18 cellular contexts compared by ENCODE assay signal in the genomic region with DNA sequence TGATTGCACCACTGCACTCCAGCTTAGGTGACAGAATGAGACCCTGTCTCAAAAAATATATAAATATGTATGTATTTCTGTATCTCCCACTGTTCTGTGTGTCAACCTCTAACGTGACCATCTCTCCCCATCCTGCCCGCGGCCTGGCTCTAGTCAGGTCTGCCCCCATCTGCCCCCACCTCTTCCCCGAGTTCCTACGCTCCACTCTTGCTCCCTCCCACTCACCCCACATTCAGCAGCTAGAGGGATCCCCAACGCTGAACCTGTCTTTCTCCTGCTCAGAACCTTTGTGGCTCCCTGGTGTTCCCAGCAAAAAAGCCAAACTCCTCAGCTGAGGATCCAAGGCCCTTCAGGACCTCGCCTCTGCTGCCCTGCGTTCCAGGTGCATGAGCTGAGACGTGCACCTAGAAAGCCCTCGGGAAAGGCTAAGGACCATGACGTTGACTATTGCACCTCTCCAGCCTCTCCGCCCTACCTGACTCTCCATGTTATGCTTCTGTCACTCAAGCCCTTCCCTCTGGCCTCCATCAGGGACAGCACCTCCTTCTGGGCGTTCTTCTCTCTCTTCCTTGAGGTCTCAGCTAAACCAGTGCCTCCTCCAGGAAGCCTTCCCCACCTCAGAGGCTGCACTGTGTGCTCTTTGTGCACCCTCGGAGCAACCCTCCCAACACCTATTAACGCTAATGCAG. TPM values are rescaled to one million over a fixed set of nuclear protein-coding genes. Genes with fewer than 3 reads are reported as not detected.
DNase-seq lines count a peak whose midpoint lies in the region; ATAC-seq and TF ChIP-seq lines count a peak whose summit lies in the region.
"Had no signal": no experiment of that assay in that cellular context is flagged by ENCODE, and none has a peak within 500 bp of the region (broad histone marks: within the 10 kb centered on the region; RNA-seq: fewer than 3 reads in every experiment).

No MANE protein-coding gene starts in this region.

- H3K4me1 ChIP-seq in mammary epithelial cell (ENCODE audit: insufficient read depth, low read length) (no peaks in the 10 kb centered on the region), left lung (peaks cover 0 to 12% of the 10 kb centered on the region in 2 donors)
- H3K4me1 ChIP-seq: foreskin keratinocyte had no signal

- POLR2A ChIA-PET in MCF 10A (lab: Yijun Ruan, JAX): interaction anchor here (0.7 kb wide), 1 partner anchor 254 kb away, joined by 3 read pairs; no protein-coding TSS in a partner anchor

- H3K9me3 ChIP-seq in mammary epithelial cell (replicated peaks; ENCODE audit: insufficient read depth, low read length) (no peaks in the 10 kb centered on the region), WERI-Rb-1 (ENCODE audit: severe bottlenecking) (no peaks in the 10 kb centered on the region), left lung (no peaks in the 10 kb centered on the region)
- H3K9me3 ChIP-seq: ascending aorta, prostate gland had no signal

- no peak overlapping the region for H3K9ac ChIP-seq in mammary epithelial cell (ENCODE audit: insufficient read depth, low read length)

- H3K27me3 Mint-ChIP-seq in MCF 10A (ENCODE audit: insufficient read depth, unreplicated experiment) (no peaks in the 10 kb centered on the region), HFFc6 (ENCODE audit: insufficient read depth) (peaks cover 1% of the 10 kb centered on the region; the same call in 1 of the 2 replicates)
- H3K27me3 Mint-ChIP-seq in stimulated activated naive B cell treated with anti-CD40 and anti-IgM and Interleukin-4, amounts not matched to agents 10 μg/mL and 1 μg/mL and 100 μg/mL, for 72 hours: no peaks in the 10 kb centered on the region
- H3K27me3 Mint-ChIP-seq: CD4-positive, alpha-beta memory T cell; naive thymus-derived CD4-positive, alpha-beta T cell had no signal

- ATAC-seq in left lung: peak; percentile 71
- no peak for ATAC-seq in stimulated activated naive B cell treated with anti-CD40 and anti-IgM and Interleukin-4, amounts not matched to agents 10 μg/mL and 1 μg/mL and 100 μg/mL, for 72 hours (replicated peaks)
- ATAC-seq: foreskin keratinocyte; naive thymus-derived CD4-positive, alpha-beta T cell had no signal

- TF ChIP-seq CTCF in MCF 10A (IDR thresholded peaks at IDR 0.05; ENCODE audit: unreplicated experiment) (no peak), mammary epithelial cell (conservative IDR thresholded peaks at IDR 0.05 in 1 of 2, IDR thresholded peaks at IDR 0.05 in 1 of 2; ENCODE audit: extremely low read depth in 1 of 2, insufficient read depth in 1 of 2, low read depth in 1 of 2, low read length in 2 of 2) (no peak), WERI-Rb-1 (IDR thresholded peaks at IDR 0.05; ENCODE audit: low read depth, low read length) (0 out of 2 replicates have a peak, but pooled peaks have one; percentile 14), left lung (IDR thresholded peaks at IDR 0.05) (no peak), HFFc6 (IDR thresholded peaks at IDR 0.05) (no peak)

- CTCF ChIA-PET in MCF 10A (lab: Yijun Ruan, JAX) (interaction anchor here (0.6 kb wide), 1 partner anchor 10 kb away, joined by 4 read pairs; no protein-coding TSS in a partner anchor), mammary epithelial cell (lab: Charles Lee; ENCODE audit: low non-redundant PET) (no interaction called here)

- H3K4me1 Mint-ChIP-seq in MCF 10A (ENCODE audit: insufficient read depth, unreplicated experiment) (no peaks in the 10 kb centered on the region), HFFc6 (ENCODE audit: low read depth) (no peaks in the 10 kb centered on the region)
- H3K4me1 Mint-ChIP-seq in stimulated activated naive B cell treated with anti-CD40 and anti-IgM and Interleukin-4, amounts not matched to agents 10 μg/mL and 1 μg/mL and 100 μg/mL, for 72 hours: peaks cover 40 to 69% of the 10 kb centered on the region in 2 donors

- in situ Hi-C loops in mammary epithelial cell (cut with MboI; ENCODE audit: low sequenced_read_pairs in 2 of 2): no loop called here

- H3K27ac Mint-ChIP-seq in MCF 10A (ENCODE audit: low read depth, unreplicated experiment) (peak overlapping the region; percentile 16), HFFc6 (no peak overlapping the region)
- H3K27ac Mint-ChIP-seq in stimulated activated naive B cell treated with anti-CD40 and anti-IgM and Interleukin-4, amounts not matched to agents 10 μg/mL and 1 μg/mL and 100 μg/mL, for 72 hours: peak overlapping the region; percentile 72

- H2AFZ ChIP-seq in mammary epithelial cell (ENCODE audit: low read depth, low read length): no peak overlapping the region

- 96% methylated on average over 12 of the region's 15 CpGs for WGBS in mammary epithelial cell (ENCODE audit: low coverage, missing lambda C conversion rate)

- no peak overlapping the region for H3K27ac ChIP-seq in mammary epithelial cell (ENCODE audit: insufficient read depth, low read depth, low read length)
- no peak overlapping the region for H3K27ac ChIP-seq in WERI-Rb-1
- no peak overlapping the region for H3K27ac ChIP-seq in left lung
- H3K27ac ChIP-seq: ascending aorta, foreskin keratinocyte, prostate gland had no signal

- no peaks in the 10 kb centered on the region for H4K20me1 ChIP-seq in mammary epithelial cell (ENCODE audit: insufficient read depth, low read length)

- H3K27me3 ChIP-seq in mammary epithelial cell (ENCODE audit: insufficient read depth, low read length): no peaks in the 10 kb centered on the region
- H3K27me3 ChIP-seq in WERI-Rb-1 (ENCODE audit: insufficient read depth, low read depth, severe bottlenecking): no peaks in the 10 kb centered on the region
- H3K27me3 ChIP-seq in left lung: no peaks in the 10 kb centered on the region
- H3K27me3 ChIP-seq: ascending aorta, foreskin keratinocyte had no signal

- H3K9me3 Mint-ChIP-seq in MCF 10A (ENCODE audit: unreplicated experiment) (no peaks in the 10 kb centered on the region), HFFc6 (no peaks in the 10 kb centered on the region)
- no peaks in the 10 kb centered on the region for H3K9me3 Mint-ChIP-seq in stimulated activated naive B cell treated with anti-CD40 and anti-IgM and Interleukin-4, amounts not matched to agents 10 μg/mL and 1 μg/mL and 100 μg/mL, for 72 hours
- H3K9me3 Mint-ChIP-seq: CD4-positive, alpha-beta memory T cell had no signal

- H3K4me2 ChIP-seq in mammary epithelial cell (ENCODE audit: insufficient read depth, low read depth, low read length): no peak overlapping the region

- H3K4me3 Mint-ChIP-seq in MCF 10A (ENCODE audit: unreplicated experiment): no peak overlapping the region
- no peak overlapping the region for H3K4me3 Mint-ChIP-seq in stimulated activated naive B cell treated with anti-CD40 and anti-IgM and Interleukin-4, amounts not matched to agents 10 μg/mL and 1 μg/mL and 100 μg/mL, for 72 hours
- H3K4me3 Mint-ChIP-seq in HFFc6: no peak overlapping the region

- intact Hi-C loops in MCF 10A (cut with micrococcal nuclease): no loop called here
- intact Hi-C loops in mammary epithelial cell (cut with micrococcal nuclease): no loop called here
- intact Hi-C loops in left lung (cut with DNase I): no loop called here

- DNase-seq in MCF 10A (ENCODE audit: unreplicated experiment): no peak
- no peak for DNase-seq in mammary epithelial cell
- DNase-seq in WERI-Rb-1: no peak
- no peak for DNase-seq in left lung
- DNase-seq in stimulated activated naive B cell treated with anti-CD40 and anti-IgM and Interleukin-4, amounts not matched to agents 10 μg/mL and 1 μg/mL and 100 μg/mL, for 72 hours: no peak
- DNase-seq in iPS-NIHi7 (ENCODE audit: extremely low spot score): no peak
- DNase-seq in HFFc6: no peak
- DNase-seq in SK-N-DZ (ENCODE audit: low spot score): no peak
- DNase-seq: activated CD4-positive, CD25-positive, alpha-beta regulatory T cell; CD4-positive, alpha-beta memory T cell; foreskin keratinocyte; IMR-90; MV-4-11 had no signal

- H3K36me3 Mint-ChIP-seq in MCF 10A (ENCODE audit: insufficient read depth, unreplicated experiment) (peaks cover 26% of the 10 kb centered on the region), HFFc6 (ENCODE audit: low read depth) (peaks cover 8% of the 10 kb centered on the region; the same call in 1 of the 2 replicates)
- H3K36me3 Mint-ChIP-seq in stimulated activated naive B cell treated with anti-CD40 and anti-IgM and Interleukin-4, amounts not matched to agents 10 μg/mL and 1 μg/mL and 100 μg/mL, for 72 hours: peaks cover 44 to 63% of the 10 kb centered on the region in 2 donors

- peaks cover 86% of the 10 kb centered on the region for H3K79me2 ChIP-seq in mammary epithelial cell (ENCODE audit: insufficient read depth, low read length)

- H3K4me3 ChIP-seq in mammary epithelial cell (replicated peaks in 1 of 3; ENCODE audit: insufficient read depth in 1 of 3, low read depth in 2 of 3, low read length in 3 of 3) (no peak overlapping the region), WERI-Rb-1 (ENCODE audit: low read depth, low read length) (no peak overlapping the region), left lung (no peak overlapping the region)
- H3K4me3 ChIP-seq: ascending aorta, prostate gland had no signal

- no TSS peak for BruUV-seq in MCF 10A (replicated peaks; lab: Mats Ljungman, UMichigan)
- BruUV-seq in mammary epithelial cell (replicated peaks; lab: Mats Ljungman, UMichigan): no TSS peak

- dilution Hi-C loops in mammary epithelial cell (cut with HindIII; ENCODE audit: low sequenced_read_pairs): loop anchor here (10.0 kb wide), 1 partner anchor 422 kb away; the partner anchor contains the start of gene FBL

- H3K36me3 ChIP-seq in mammary epithelial cell (ENCODE audit: insufficient read depth, low read length) (peaks cover 3% of the 10 kb centered on the region), WERI-Rb-1 (peaks cover 38% of the 10 kb centered on the region), left lung (peaks cover 0 to 53% of the 10 kb centered on the region in 2 donors)

RNA-seq across cellular contexts. Expression of gene AKT2, which starts 18.1 kb away (rescaled TPM):
- total RNA-seq in MCF 10A (2022): 108 and 111 TPM in 2 replicates
- total RNA-seq in mammary epithelial cell: 100 to 1,000 TPM in 1 of 2 donors, 10 to 100 TPM in 1; 87.5 to 124 TPM
- 116 TPM for polyA plus RNA-seq in mammary epithelial cell
- 261 TPM for polyA minus RNA-seq in mammary epithelial cell
- 100 to 1,000 TPM; 102 to 116 TPM for total RNA-seq in left lung
- total RNA-seq in HFFc6 (2021; fragmentation: NEBNext Ultra II Directional; extraction: Animal tissue kit (Norgen Biotek cat#: 25700)): 100 to 1,000 TPM; 128 to 133 (median 130) TPM
- polyA plus RNA-seq in SK-N-DZ (2014; cell fraction: cytosol; rRNA removed): 123 and 134 TPM in 2 replicates
- 382 and 407 TPM in 2 replicates for polyA plus RNA-seq in SK-N-DZ (2014; cell fraction: nucleus; rRNA removed)

RNA-seq across cellular contexts. Expression of gene CCNP, which starts 40.6 kb away (rescaled TPM):
- 2.1 and 2.2 TPM in 2 replicates for total RNA-seq in MCF 10A (2022)
- under 1 TPM in 1 of 2 donors, not detected in 1; 0.26 TPM for total RNA-seq in mammary epithelial cell
- polyA plus RNA-seq in mammary epithelial cell: not detected
- not detected for polyA minus RNA-seq in mammary epithelial cell
- total RNA-seq in left lung: under 1 TPM in 1 of 2 donors, not detected in 1; 0.15 TPM
- under 1 TPM in 3 of 6 experiments, not detected in 3; 0.22 to 0.33 (median 0.31) TPM for total RNA-seq in HFFc6 (2021; fragmentation: NEBNext Ultra II Directional; extraction: Animal tissue kit (Norgen Biotek cat#: 25700))
- polyA plus RNA-seq in SK-N-DZ (2014; cell fraction: cytosol; rRNA removed): 0.12 TPM in 1 of 2 replicates, not detected in the other
- 1.8 TPM in 1 of 2 replicates, not detected in the other for polyA plus RNA-seq in SK-N-DZ (2014; cell fraction: nucleus; rRNA removed)
- total RNA-seq: ascending aorta had no signal
- polyA plus RNA-seq: CD4-positive, alpha-beta memory T cell; naive thymus-derived CD4-positive, alpha-beta T cell had no signal

RNA-seq across cellular contexts. Expression of gene TTC9B, which starts 48.9 kb away (rescaled TPM):
- total RNA-seq in MCF 10A (2022) (not detected in 2 replicates), mammary epithelial cell (not detected), left lung (not detected)
- polyA plus RNA-seq in mammary epithelial cell: not detected
- polyA minus RNA-seq in mammary epithelial cell: not detected
- not detected for total RNA-seq in HFFc6 (2021; fragmentation: NEBNext Ultra II Directional; extraction: Animal tissue kit (Norgen Biotek cat#: 25700))
- polyA plus RNA-seq in SK-N-DZ (2014; cell fraction: cytosol; rRNA removed): 119 and 124 TPM in 2 replicates
- 343 and 363 TPM in 2 replicates for polyA plus RNA-seq in SK-N-DZ (2014; cell fraction: nucleus; rRNA removed)
- total RNA-seq: ascending aorta; CD4-positive, alpha-beta memory T cell; foreskin keratinocyte; IMR-90; liver; naive thymus-derived CD4-positive, alpha-beta T cell; NCI-H460; prostate gland had no signal
- polyA plus RNA-seq: CD4-positive, alpha-beta memory T cell; foreskin keratinocyte; IMR-90; naive thymus-derived CD4-positive, alpha-beta T cell had no signal
